ENCODE assay signal across 20 cellular contexts in the genomic region with DNA sequence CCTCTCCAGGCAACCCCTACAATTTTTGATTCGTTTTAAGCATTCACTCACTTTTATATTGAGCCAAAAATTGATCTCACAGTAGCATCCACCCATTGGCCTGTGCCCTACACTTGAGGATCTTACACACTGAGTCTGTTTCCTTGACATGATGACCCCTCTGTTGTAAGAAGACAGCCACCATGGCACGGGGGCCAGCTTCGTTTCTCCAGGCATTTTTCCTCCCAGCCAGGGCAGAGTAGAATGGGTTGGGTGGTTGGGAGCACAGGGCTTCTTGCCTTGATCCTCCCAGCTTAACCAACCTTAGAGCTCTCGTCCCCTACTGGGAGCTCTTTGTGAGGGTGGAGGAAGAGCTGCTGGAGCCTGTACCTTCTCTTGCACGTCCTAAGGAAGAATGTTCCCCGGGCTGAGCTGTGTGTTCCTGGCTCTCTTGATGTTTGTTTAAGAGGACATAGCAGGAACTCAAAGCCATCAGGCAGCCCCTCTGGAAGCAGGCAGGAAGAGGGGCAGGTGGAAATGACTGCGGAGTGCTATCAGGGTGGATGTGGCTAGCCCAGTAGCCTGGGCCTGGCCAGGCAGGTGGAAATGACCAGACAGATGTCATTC.
DNase-seq lines count a peak whose midpoint lies in the region; ATAC-seq and TF ChIP-seq lines count a peak whose summit lies in the region.
"Had no signal": no experiment of that assay in that cellular context is flagged by ENCODE, and none has a peak within 500 bp of the region (broad histone marks: within the 10 kb centered on the region; RNA-seq: fewer than 3 reads in every experiment).

No MANE protein-coding gene starts in this region.

- no peaks in the 10 kb centered on the region for H3K36me3 Mint-ChIP-seq in chondrocyte (ENCODE audit: low read depth)
- no peaks in the 10 kb centered on the region for H3K36me3 Mint-ChIP-seq in mesothelial cell of epicardium
- H3K36me3 Mint-ChIP-seq: activated CD8-positive, alpha-beta memory T cell treated with anti-CD3 and anti-CD28 coated beads, Interleukin-2, amount 10 ng/mL, durations not matched to agents 7 days and 5 days; CD8-positive, alpha-beta memory T cell; neural progenitor cell had no signal

- H3K4me1 Mint-ChIP-seq in chondrocyte (ENCODE audit: low read depth) (peaks cover 63% of the 10 kb centered on the region), mesothelial cell of epicardium (peaks cover 64% of the 10 kb centered on the region)
- H3K4me1 Mint-ChIP-seq: activated CD4-positive, alpha-beta T cell treated with anti-CD3 and anti-CD28 coated beads, Interleukin-2, amount 10 ng/mL, durations not matched to agents 24 days and 14 days; activated CD8-positive, alpha-beta memory T cell treated with anti-CD3 and anti-CD28 coated beads, Interleukin-2, amount 10 ng/mL, durations not matched to agents 7 days and 5 days; CD8-positive, alpha-beta memory T cell had no signal

- DNase-seq in H7, result peak; percentile 46
- no peak for DNase-seq in chondrocyte (ENCODE audit: low spot score)
- no peak for DNase-seq in mesothelial cell of epicardium (ENCODE audit: low spot score in 2 of 2, unreplicated experiment in 2 of 2)
- DNase-seq in thyroid gland, result peak; percentile 39 to 59
- no peak for DNase-seq in ovary
- DNase-seq in cerebellum (ENCODE audit: low spot score), result no peak
- DNase-seq: activated CD4-positive, alpha-beta T cell treated with anti-CD3 and anti-CD28 coated beads, Interleukin-2, amount 10 ng/mL, durations not matched to agents 24 days and 14 days; activated CD8-positive, alpha-beta memory T cell treated with anti-CD3 and anti-CD28 coated beads, Interleukin-2, amount 10 ng/mL, durations not matched to agents 7 days and 5 days; CD8-positive, alpha-beta memory T cell; DMS79; Kasumi-1; NCI-H1048; NCI-H2029 treated with DMSO at 0.1 percent for 48 hours; NCI-H446 treated with DMSO at 0.1 percent for 48 hours; NK-92 treated with Interleukin-12 subunit alpha and Interleukin-12 subunit beta, amount 100 ng/mL, for 24 hours; stimulated activated CD8-positive, alpha-beta memory T cell treated with anti-CD3 and anti-CD28 coated beads, Interleukin-4, amount 100 ng/mL, for 48 hours had no signal

- H3K27ac Mint-ChIP-seq in chondrocyte (ENCODE audit: unreplicated experiment), result peak overlapping the region; percentile 81
- H3K27ac Mint-ChIP-seq in mesothelial cell of epicardium, result peak overlapping the region; percentile 81
- H3K27ac Mint-ChIP-seq: activated CD4-positive, alpha-beta T cell treated with anti-CD3 and anti-CD28 coated beads, Interleukin-2, amount 10 ng/mL, durations not matched to agents 24 days and 14 days; activated CD8-positive, alpha-beta memory T cell treated with anti-CD3 and anti-CD28 coated beads, Interleukin-2, amount 10 ng/mL, durations not matched to agents 7 days and 5 days; CD8-positive, alpha-beta memory T cell; T-helper 1 cell treated with Interleukin-12 subunit alpha and Interleukin-12 subunit beta and Interleukin-4 antibody, amounts not matched to agents 30 μg/mL and 1 μg/mL, for 36 hours had no signal

- H3K36me3 ChIP-seq in H7 (replicated peaks; ENCODE audit: control insufficient read depth, insufficient read depth, low read length) (no peaks in the 10 kb centered on the region), thyroid gland (no peaks in the 10 kb centered on the region), ovary (no peaks in the 10 kb centered on the region)
- H3K36me3 ChIP-seq: neural progenitor cell, Peyer's patch had no signal

- H3K4me3 ChIP-seq in H7 (ENCODE audit: insufficient read depth, low read depth, low read length) (no peak overlapping the region), thyroid gland (replicated peaks in 1 of 3) (no peak overlapping the region), ovary (no peak overlapping the region)
- H3K4me3 ChIP-seq: neural progenitor cell, Peyer's patch had no signal

- H3K9me3 Mint-ChIP-seq in chondrocyte (ENCODE audit: low read depth), result no peaks in the 10 kb centered on the region
- no peaks in the 10 kb centered on the region for H3K9me3 Mint-ChIP-seq in mesothelial cell of epicardium
- H3K9me3 Mint-ChIP-seq: activated CD4-positive, alpha-beta T cell treated with anti-CD3 and anti-CD28 coated beads, Interleukin-2, amount 10 ng/mL, durations not matched to agents 24 days and 14 days; CD8-positive, alpha-beta memory T cell; neural progenitor cell; T-helper 1 cell treated with Interleukin-12 subunit alpha and Interleukin-12 subunit beta and Interleukin-4 antibody, amounts not matched to agents 30 μg/mL and 1 μg/mL, for 36 hours had no signal

- TF ChIP-seq POLR2A in thyroid gland (IDR thresholded peaks at IDR 0.05), result no peak
- no peak for TF ChIP-seq POLR2A in ovary (IDR thresholded peaks at IDR 0.05)

- H3K9me3 ChIP-seq in thyroid gland (no peaks in the 10 kb centered on the region), ovary (no peaks in the 10 kb centered on the region)

- WGBS in thyroid gland, 2 donors, result 57 to 63% methylated on average over 7 of the region's 7 CpGs
- 48 to 52% (median 50%) methylated on average over 7 of the region's 7 CpGs for WGBS in ovary, 3 donors

- H3K27me3 ChIP-seq in H7 (ENCODE audit: control insufficient read depth, insufficient read depth, low read length), result no peaks in the 10 kb centered on the region
- H3K27me3 ChIP-seq in thyroid gland, result no peaks in the 10 kb centered on the region
- H3K27me3 ChIP-seq in ovary, result no peaks in the 10 kb centered on the region
- H3K27me3 ChIP-seq: neural progenitor cell, Peyer's patch had no signal

- no peak for TF ChIP-seq CTCF in chondrocyte (IDR thresholded peaks at IDR 0.05)
- TF ChIP-seq CTCF in mesothelial cell of epicardium (IDR thresholded peaks at IDR 0.05; ENCODE audit: unreplicated experiment), result no peak
- TF ChIP-seq CTCF in thyroid gland (IDR thresholded peaks at IDR 0.05), result no peak
- no peak for TF ChIP-seq CTCF in ovary (IDR thresholded peaks at IDR 0.05)

- intact Hi-C loops in thyroid gland (cut with DNase I) (no loop called here), ovary (cut with DNase I) (no loop called here)

- H3K4me3 Mint-ChIP-seq in chondrocyte (ENCODE audit: unreplicated experiment) (no peak overlapping the region), mesothelial cell of epicardium (no peak overlapping the region)
- H3K4me3 Mint-ChIP-seq: activated CD4-positive, alpha-beta T cell treated with anti-CD3 and anti-CD28 coated beads, Interleukin-2, amount 10 ng/mL, durations not matched to agents 24 days and 14 days; activated CD8-positive, alpha-beta memory T cell treated with anti-CD3 and anti-CD28 coated beads, Interleukin-2, amount 10 ng/mL, durations not matched to agents 7 days and 5 days; CD8-positive, alpha-beta memory T cell; T-helper 1 cell treated with Interleukin-12 subunit alpha and Interleukin-12 subunit beta and Interleukin-4 antibody, amounts not matched to agents 30 μg/mL and 1 μg/mL, for 36 hours had no signal

- H3K27ac ChIP-seq in thyroid gland, result no peak overlapping the region
- H3K27ac ChIP-seq in ovary, result no peak overlapping the region
- H3K27ac ChIP-seq: neural progenitor cell, Peyer's patch had no signal

- peaks cover 41 to 62% of the 10 kb centered on the region in 2 donors for H3K4me1 ChIP-seq in thyroid gland
- peaks cover 27% of the 10 kb centered on the region for H3K4me1 ChIP-seq in ovary (ENCODE audit: insufficient read depth)

- H3K27me3 Mint-ChIP-seq in chondrocyte (ENCODE audit: low read depth), result no peaks in the 10 kb centered on the region
- H3K27me3 Mint-ChIP-seq in mesothelial cell of epicardium (ENCODE audit: low read depth), result no peaks in the 10 kb centered on the region
- H3K27me3 Mint-ChIP-seq: activated CD4-positive, alpha-beta T cell treated with anti-CD3 and anti-CD28 coated beads, Interleukin-2, amount 10 ng/mL, durations not matched to agents 24 days and 14 days; activated CD8-positive, alpha-beta memory T cell treated with anti-CD3 and anti-CD28 coated beads, Interleukin-2, amount 10 ng/mL, durations not matched to agents 7 days and 5 days had no signal

- no peak for TF ChIP-seq EP300 in ovary (IDR thresholded peaks at IDR 0.05)

- ATAC-seq in HG03097 (IDR thresholded peaks at IDR 0.05; ENCODE audit: low FRiP score, unreplicated experiment), result no peak
- ATAC-seq: activated CD8-positive, alpha-beta memory T cell treated with anti-CD3 and anti-CD28 coated beads, Interleukin-2, amount 10 ng/mL, durations not matched to agents 7 days and 5 days had no signal

Comparison
In these comparisons a context has a peak if more than half of its experiments do, and no peak if none do; other contexts are left out.
1. DNase-seq: peak in H7 (single experiment) and thyroid gland (2 of 2); none in chondrocyte (single experiment), mesothelial cell of epicardium (0 of 2), ovary (0 of 5) and cerebellum (single experiment).